ENCODE assay signal across 8 cellular contexts in genomic region chr1:154344977-154345837, GRCh38. TPM values are rescaled to one million over a fixed set of nuclear protein-coding genes. Genes with fewer than 3 reads are reported as not detected.
DNase-seq lines count a peak whose midpoint lies in the region; ATAC-seq and TF ChIP-seq lines count a peak whose summit lies in the region.

No MANE protein-coding gene starts in this region.

- no peaks in the 10 kb centered on the region for H3K9me2 ChIP-seq in Loucy (replicated peaks; ENCODE audit: low read depth, low read length)

- no peak overlapping the region for H3K4me3 ChIP-seq in Loucy (ENCODE audit: low read length, poor library complexity, severe bottlenecking)
- no peak overlapping the region for H3K4me3 ChIP-seq in epithelial cell of proximal tubule (ENCODE audit: low read depth, low read length)
- no peak overlapping the region for H3K4me3 ChIP-seq in prostate gland
- H3K4me3 ChIP-seq in lower leg skin (ENCODE audit: low read depth, poor library complexity, severe bottlenecking), result no peak overlapping the region

- no peaks in the 10 kb centered on the region for H4K20me1 ChIP-seq in Loucy (ENCODE audit: insufficient read depth, low read length, poor library complexity, severe bottlenecking)

- CTCF ChIA-PET in Calu3 (lab: Charles Lee), result interaction anchor here (1.6 kb wide), 1 partner anchor 10 kb away, joined by 9 read pairs; no protein-coding TSS in a partner anchor
- CTCF ChIA-PET in activated CD4-positive, alpha-beta memory T cell treated with anti-CD3 and anti-CD28 coated beads, Interleukin-2, amount 10 ng/mL, durations not matched to agents 7 days and 5 days (lab: Charles Lee), result interaction anchor here (0.6 to 10.2 kb wide), 20 partner anchors 9 to 201 kb away, joined by 3 to 138 read pairs (median 4); partner anchors contain the start of genes ATP8B2 and HAX1

- peaks cover 10% of the 10 kb centered on the region for H3K27me3 Mint-ChIP-seq in Calu3 (ENCODE audit: unreplicated experiment)
- no peaks in the 10 kb centered on the region for H3K27me3 Mint-ChIP-seq in activated CD4-positive, alpha-beta memory T cell treated with anti-CD3 and anti-CD28 coated beads, Interleukin-2, amount 10 ng/mL, durations not matched to agents 7 days and 5 days

- peaks cover 7% of the 10 kb centered on the region for H3K4me1 Mint-ChIP-seq in Calu3 (ENCODE audit: low read depth, unreplicated experiment)
- peaks cover 75% of the 10 kb centered on the region for H3K4me1 Mint-ChIP-seq in activated CD4-positive, alpha-beta memory T cell treated with anti-CD3 and anti-CD28 coated beads, Interleukin-2, amount 10 ng/mL, durations not matched to agents 7 days and 5 days

- BruUV-seq in Calu3 (replicated peaks; lab: Mats Ljungman, UMichigan), result no TSS peak

- no peak overlapping the region for H3K4me3 Mint-ChIP-seq in Calu3 (ENCODE audit: low read depth, unreplicated experiment)
- peak overlapping the region; percentile 73 for H3K4me3 Mint-ChIP-seq in activated CD4-positive, alpha-beta memory T cell treated with anti-CD3 and anti-CD28 coated beads, Interleukin-2, amount 10 ng/mL, durations not matched to agents 7 days and 5 days

- H2AFZ ChIP-seq in Loucy (ENCODE audit: low read length), result no peak overlapping the region

- POLR2A ChIA-PET in activated CD4-positive, alpha-beta memory T cell treated with anti-CD3 and anti-CD28 coated beads, Interleukin-2, amount 10 ng/mL, durations not matched to agents 7 days and 5 days (lab: Charles Lee), result interaction anchor here (0.9 to 4.1 kb wide), 7 partner anchors 11 to 164 kb away, joined by 3 to 38 read pairs (median 4); partner anchors contain the start of genes ATP8B2 and HAX1

- no peaks in the 10 kb centered on the region for H3F3A ChIP-seq in Loucy (ENCODE audit: low read depth)

- peak; percentile 70 for TF ChIP-seq CTCF in Calu3 (IDR thresholded peaks at IDR 0.05; ENCODE audit: unreplicated experiment)
- peak; percentile 89 for TF ChIP-seq CTCF in Loucy (conservative IDR thresholded peaks at IDR 0.05; ENCODE audit: low read length)
- peak; percentile 63 for TF ChIP-seq CTCF in epithelial cell of proximal tubule (conservative IDR thresholded peaks at IDR 0.05; ENCODE audit: low read depth, low read length)
- TF ChIP-seq CTCF in prostate gland (IDR thresholded peaks at IDR 0.05), result peak in 3 of 4 experiments; percentile 45 to 55 (median 48)
- TF ChIP-seq CTCF in lower leg skin (IDR thresholded peaks at IDR 0.05), result no peak

- H3K9me3 ChIP-seq in Loucy (ENCODE audit: insufficient read depth, low read depth, low read length) (no peaks in the 10 kb centered on the region), prostate gland (no peaks in the 10 kb centered on the region)

- no peaks in the 10 kb centered on the region for H3K36me3 Mint-ChIP-seq in Calu3 (ENCODE audit: insufficient read depth, unreplicated experiment)
- peaks cover 93% of the 10 kb centered on the region for H3K36me3 Mint-ChIP-seq in activated CD4-positive, alpha-beta memory T cell treated with anti-CD3 and anti-CD28 coated beads, Interleukin-2, amount 10 ng/mL, durations not matched to agents 7 days and 5 days (ENCODE audit: low read depth)

- H3K79me2 ChIP-seq in Loucy (ENCODE audit: insufficient read depth, low read length), result no peaks in the 10 kb centered on the region

- no peak for ATAC-seq in HG02678 (IDR thresholded peaks at IDR 0.05; ENCODE audit: unreplicated experiment)

- no peak overlapping the region for H3K9ac ChIP-seq in Loucy (ENCODE audit: low read depth, low read length, poor library complexity, severe bottlenecking)

- no peaks in the 10 kb centered on the region for H3K9me3 Mint-ChIP-seq in Calu3 (ENCODE audit: low read depth, unreplicated experiment)
- no peaks in the 10 kb centered on the region for H3K9me3 Mint-ChIP-seq in activated CD4-positive, alpha-beta memory T cell treated with anti-CD3 and anti-CD28 coated beads, Interleukin-2, amount 10 ng/mL, durations not matched to agents 7 days and 5 days

- H3K36me3 ChIP-seq in Loucy (ENCODE audit: insufficient read depth, low read length) (peaks cover 73% of the 10 kb centered on the region; the same call in 1 of the 2 replicates), prostate gland (peaks cover 35 to 58% of the 10 kb centered on the region in 2 donors)

- TF ChIP-seq POLR2A in prostate gland (IDR thresholded peaks at IDR 0.05), result no peak
- no peak for TF ChIP-seq POLR2A in lower leg skin (IDR thresholded peaks at IDR 0.05)

- intact Hi-C loops in Calu3 (cut with micrococcal nuclease; ENCODE audit: unreplicated experiment), result no loop called here
- intact Hi-C loops in prostate gland (cut with DNase I), result loop anchor here (10.0 kb wide), 1 partner anchor 120 kb away; no protein-coding TSS in a partner anchor
- intact Hi-C loops in lower leg skin (cut with DNase I; ENCODE audit: low total_unique reads), result no loop called here

- WGBS in prostate gland, result 77% methylated on average over 12 of the region's 12 CpGs
- 86 to 87% methylated on average over 12 of the region's 12 CpGs for WGBS in lower leg skin, 2 donors

- no peaks in the 10 kb centered on the region for H3K27me3 ChIP-seq in Loucy (ENCODE audit: insufficient read depth, low read length, poor library complexity, severe bottlenecking)
- H3K27me3 ChIP-seq in prostate gland (replicated peaks; ENCODE audit: insufficient read depth), result no peaks in the 10 kb centered on the region

- no peak overlapping the region for H3K4me2 ChIP-seq in Loucy (ENCODE audit: low read depth, low read length, poor library complexity, severe bottlenecking)

- peaks cover 14% of the 10 kb centered on the region for H3K4me1 ChIP-seq in Loucy (ENCODE audit: insufficient read depth, low read length, poor library complexity, severe bottlenecking)
- H3K4me1 ChIP-seq in prostate gland (replicated peaks), result no peaks in the 10 kb centered on the region

- H3K27ac Mint-ChIP-seq in Calu3 (ENCODE audit: unreplicated experiment), result no peak overlapping the region
- H3K27ac Mint-ChIP-seq in activated CD4-positive, alpha-beta memory T cell treated with anti-CD3 and anti-CD28 coated beads, Interleukin-2, amount 10 ng/mL, durations not matched to agents 7 days and 5 days, result peak overlapping the region; percentile 65

- H3K27ac ChIP-seq in prostate gland, result no peak overlapping the region

- DNase-seq in Calu3, result peak; percentile 36
- peak; percentile 87 for DNase-seq in activated CD4-positive, alpha-beta memory T cell treated with anti-CD3 and anti-CD28 coated beads, Interleukin-2, amount 10 ng/mL, durations not matched to agents 7 days and 5 days
- DNase-seq in epithelial cell of proximal tubule (ENCODE audit: low read depth), result no peak
- DNase-seq in prostate gland (ENCODE audit: low spot score), result no peak
- no peak for DNase-seq in NCI-H2171 (lab: John Stamatoyannopoulos, UW)
- no peak for DNase-seq in lower leg skin (ENCODE audit: low spot score in 2 of 2)

RNA-seq across cellular contexts. Expression of gene ATP8B2, which starts 19.9 kb away (rescaled TPM):
- total RNA-seq in Calu3 (2022) (9.1 and 9.9 TPM in 2 replicates), epithelial cell of proximal tubule (26.6 and 30.6 TPM in 2 replicates), prostate gland (100 to 1,000 TPM in 1 of 2 donors, 10 to 100 TPM in 1; 88.9 to 171 TPM), lower leg skin (10 to 100 TPM in 3 of 4 donors, 1 to 10 TPM in 1; 9.1 to 30.8 (median 19.6) TPM)
- 100 to 1,000 TPM; 142 to 149 TPM for total RNA-seq in activated CD4-positive, alpha-beta memory T cell treated with anti-CD3 and anti-CD28 coated beads, Interleukin-2, amount 10 ng/mL, durations not matched to agents 7 days and 5 days

RNA-seq across cellular contexts. Expression of gene AQP10, which starts 24.3 kb away (rescaled TPM):
- total RNA-seq in Calu3 (2022) (not detected in 2 replicates), epithelial cell of proximal tubule (not detected in 2 replicates), prostate gland (under 1 TPM; 0.27 to 0.85 TPM), lower leg skin (not detected)
- not detected for total RNA-seq in activated CD4-positive, alpha-beta memory T cell treated with anti-CD3 and anti-CD28 coated beads, Interleukin-2, amount 10 ng/mL, durations not matched to agents 7 days and 5 days

RNA-seq across cellular contexts. Expression of gene IL6R, which starts 59.9 kb away (rescaled TPM):
- 5.0 and 8.3 TPM in 2 replicates for total RNA-seq in Calu3 (2022)
- total RNA-seq in activated CD4-positive, alpha-beta memory T cell treated with anti-CD3 and anti-CD28 coated beads, Interleukin-2, amount 10 ng/mL, durations not matched to agents 7 days and 5 days, result 10 to 100 TPM; 15.7 to 16.0 TPM
- total RNA-seq in epithelial cell of proximal tubule, result 9.5 and 14.5 TPM in 2 replicates
- total RNA-seq in prostate gland, result 10 to 100 TPM; 70.1 to 80.7 TPM
- total RNA-seq in lower leg skin, result 10 to 100 TPM; 14.7 to 42.1 (median 21.8) TPM

Comparison
In these comparisons a context has a peak if more than half of its experiments do, and no peak if none do; other contexts are left out.
1. DNase-seq: peak in Calu3 (single experiment) and activated CD4-positive, alpha-beta memory T cell treated with anti-CD3 and anti-CD28 coated beads, Interleukin-2, amount 10 ng/mL, durations not matched to agents 7 days and 5 days (single experiment); none in epithelial cell of proximal tubule (single experiment), prostate gland (single experiment), NCI-H2171 (single experiment) and lower leg skin (0 of 2).
2. CTCF ChIP-seq: peak in Calu3 (single experiment), Loucy (single experiment), epithelial cell of proximal tubule (single experiment) and prostate gland (3 of 4); none in lower leg skin (0 of 3).